In the genomic region with DNA sequence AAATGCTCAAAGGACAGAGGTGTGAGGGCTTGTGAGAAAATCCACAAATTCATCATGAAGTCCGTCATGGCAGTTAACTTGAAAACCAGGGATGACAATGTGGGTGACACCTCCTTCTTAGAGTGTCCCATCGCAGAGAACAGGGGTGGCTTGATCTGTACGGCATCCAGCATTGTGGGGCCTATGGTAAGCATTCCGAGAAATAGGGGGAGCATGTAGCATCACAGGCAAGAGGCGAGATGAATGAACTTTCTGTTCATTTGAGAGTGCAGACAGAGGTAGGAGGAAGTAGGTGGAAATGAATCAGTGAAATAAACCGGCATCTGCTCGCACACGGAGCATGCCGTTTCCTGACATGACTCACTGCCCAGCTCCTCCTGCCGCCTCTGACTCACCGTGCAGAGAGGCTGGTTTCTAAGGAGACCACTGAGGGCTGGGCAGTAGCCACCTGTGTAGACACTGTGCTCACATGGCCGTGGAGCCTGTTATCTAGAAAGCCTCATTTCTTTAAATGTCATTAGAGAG, we compare ENCODE assay signal across 8 cellular contexts.
DNase-seq lines count a peak whose midpoint lies in the region; ATAC-seq and TF ChIP-seq lines count a peak whose summit lies in the region.

No MANE protein-coding gene starts in this region.

- H3K4me1 ChIP-seq in esophagus squamous epithelium = peaks cover 9 to 47% (median 15%) of the 10 kb centered on the region in 3 donors

- 3 to 23% methylated on average over 11 to 12 of the region's 12 CpGs for WGBS in esophagus squamous epithelium, 2 donors

- ATAC-seq in GM18519 (IDR thresholded peaks at IDR 0.05; ENCODE audit: low FRiP score, unreplicated experiment) (peak; percentile 100), HG02943 (IDR thresholded peaks at IDR 0.05; ENCODE audit: low read depth, unreplicated experiment) (peak; percentile 99)

- H3K9me3 ChIP-seq in esophagus squamous epithelium = no peaks in the 10 kb centered on the region

- intact Hi-C loops in esophagus squamous epithelium (cut with DNase I) = no loop called here

- peak; percentile 87 for DNase-seq in AG08395 (ENCODE audit: low spot score)
- peak; percentile 41 for DNase-seq in NCI-H2107 (lab: John Stamatoyannopoulos, UW)
- DNase-seq in activated CD4-positive, alpha-beta T cell treated with anti-CD3 and anti-CD28 coated beads for 48 hours = peak; percentile 68
- DNase-seq in esophagus squamous epithelium (lab: John Stamatoyannopoulos, UW) = no peak
- peak in 31 of 56 donors; percentile 1 to 63 (median 19) for DNase-seq in nucleus accumbens (lab: John Stamatoyannopoulos, UW)
- no peak for DNase-seq in NCI-H1048 (lab: John Stamatoyannopoulos, UW)

- TF ChIP-seq CTCF in esophagus squamous epithelium (IDR thresholded peaks at IDR 0.05) = no peak

- H3K4me3 ChIP-seq in esophagus squamous epithelium = peak overlapping the region in 1 of 4 donors; percentile 16

- H3K27me3 ChIP-seq in esophagus squamous epithelium = peaks cover 0 to 45% (median 3%) of the 10 kb centered on the region in 4 donors

- no peaks in the 10 kb centered on the region for H3K36me3 ChIP-seq in esophagus squamous epithelium

- H3K27ac ChIP-seq in esophagus squamous epithelium = peak overlapping the region in 3 of 4 donors; percentile 40 to 57 (median 56)

- no peak for TF ChIP-seq POLR2A in esophagus squamous epithelium (IDR thresholded peaks at IDR 0.05)

Comparison
In these comparisons a context has a peak if more than half of its experiments do, and no peak if none do; other contexts are left out.
1. DNase-seq: peak in AG08395 (single experiment), NCI-H2107 (single experiment), activated CD4-positive, alpha-beta T cell treated with anti-CD3 and anti-CD28 coated beads for 48 hours (single experiment) and nucleus accumbens (31 of 56); none in esophagus squamous epithelium (single experiment) and NCI-H1048 (single experiment).